ENCODE assay signal across 23 cellular contexts in genomic region chr11:69241075-69241740, GRCh38. TPM values are rescaled to one million over a fixed set of nuclear protein-coding genes. Genes with fewer than 3 reads are reported as not detected.
DNase-seq lines count a peak whose midpoint lies in the region; ATAC-seq, FAIRE-seq and TF ChIP-seq lines count a peak whose summit lies in the region.
"Had no signal": no experiment of that assay in that cellular context is flagged by ENCODE, and none has a peak within 500 bp of the region (broad histone marks: within the 10 kb centered on the region; RNA-seq: fewer than 3 reads in every experiment).

No MANE protein-coding gene starts in this region.

- no peak overlapping the region for H3K27ac Mint-ChIP-seq in MCF 10A (ENCODE audit: low read depth, unreplicated experiment)
- H3K27ac Mint-ChIP-seq: activated naive CD4-positive, alpha-beta T cell treated with anti-CD3 and anti-CD28 coated beads, Interleukin-2, amount 50 U/mL, for 72 hours had no signal

- no peak overlapping the region for H3K27ac ChIP-seq in mammary epithelial cell (ENCODE audit: insufficient read depth, low read depth, low read length)
- no peak overlapping the region for H3K27ac ChIP-seq in PC-3 (ENCODE audit: low read length)
- no peak overlapping the region for H3K27ac ChIP-seq in kidney (ENCODE audit: low read depth in 2 of 2, low read length in 2 of 2)
- H3K27ac ChIP-seq in vagina = no peak overlapping the region
- H3K27ac ChIP-seq: body of pancreas, suprapubic skin had no signal

- WGBS in mammary epithelial cell (ENCODE audit: low coverage, missing lambda C conversion rate) = 83% methylated on average over 3 of the region's 6 CpGs

- H4K20me1 ChIP-seq in mammary epithelial cell (ENCODE audit: insufficient read depth, low read length) (no peaks in the 10 kb centered on the region), PC-3 (ENCODE audit: low read length) (no peaks in the 10 kb centered on the region)

- ATAC-seq in PC-3 (peak; percentile 29; the same call in 1 of the 2 replicates), GM19351 (IDR thresholded peaks at IDR 0.05; ENCODE audit: unreplicated experiment) (no peak)
- ATAC-seq: activated naive CD4-positive, alpha-beta T cell treated with anti-CD3 and anti-CD28 coated beads, Interleukin-2, amount 50 U/mL, for 72 hours; body of pancreas; right cardiac atrium had no signal

- no peak overlapping the region for H2AFZ ChIP-seq in mammary epithelial cell (ENCODE audit: low read depth, low read length)
- H2AFZ ChIP-seq in PC-3 (ENCODE audit: low read length) = no peak overlapping the region

- CTCF ChIA-PET in MCF 10A (lab: Yijun Ruan, JAX) (interaction anchor here (0.6 to 1.3 kb wide), 3 partner anchors 100 to 177 kb away, joined by 3 read pairs; no protein-coding TSS in a partner anchor), mammary epithelial cell (lab: Charles Lee; ENCODE audit: low non-redundant PET) (no interaction called here), PC-3 (lab: Charles Lee) (no interaction called here)

- no peak for TF ChIP-seq POLR2A in vagina (IDR thresholded peaks at IDR 0.05)

- H3K36me3 ChIP-seq in mammary epithelial cell (ENCODE audit: insufficient read depth, low read length) = no peaks in the 10 kb centered on the region
- H3K36me3 ChIP-seq in PC-3 (ENCODE audit: low read depth, low read length) = no peaks in the 10 kb centered on the region
- no peaks in the 10 kb centered on the region for H3K36me3 ChIP-seq in kidney (ENCODE audit: control insufficient read depth in 1 of 2, insufficient read depth in 2 of 2, low read length in 2 of 2)
- no peaks in the 10 kb centered on the region for H3K36me3 ChIP-seq in vagina
- H3K36me3 ChIP-seq: suprapubic skin had no signal

- POLR2A ChIA-PET in MCF 10A (lab: Yijun Ruan, JAX) (no interaction called here), PC-3 (lab: Charles Lee; ENCODE audit: unreplicated experiment) (interaction anchor here (0.6 kb wide), 1 partner anchor 16 kb away, joined by 3 read pairs; no protein-coding TSS in a partner anchor)

- no peak for DNase-seq in MCF 10A (ENCODE audit: unreplicated experiment)
- no peak for DNase-seq in mammary epithelial cell
- peak; percentile 30 for DNase-seq in PC-3
- peak; percentile 32 for DNase-seq in kidney
- DNase-seq in vagina (ENCODE audit: extremely low spot score in 2 of 2) = peak; percentile 27 to 92
- no peak for DNase-seq in cerebellar cortex (ENCODE audit: low spot score)
- no peak for DNase-seq in stimulated activated CD4-positive, alpha-beta T cell treated with anti-CD3 and anti-CD28 coated beads, Interleukin-15, amount 100 ng/mL, for 24 hours
- DNase-seq: activated CD4-positive, alpha-beta T cell treated with anti-CD3 and anti-CD28 coated beads, Interleukin-2, amount 50 U/mL, for 1 hour; cortex of kidney; GDM1; GOT3; NCI-H1092; NCI-H2029 treated with DMSO at 0.1 percent for 48 hours; NCI-H345; NCI-H82; occipital lobe; right cardiac atrium; T-helper 1 cell had no signal

- H3K4me2 ChIP-seq in mammary epithelial cell (ENCODE audit: insufficient read depth, low read depth, low read length) (no peak overlapping the region), PC-3 (ENCODE audit: low read length) (no peak overlapping the region)

- no peaks in the 10 kb centered on the region for H3K9me3 ChIP-seq in mammary epithelial cell (replicated peaks; ENCODE audit: insufficient read depth, low read length)
- H3K9me3 ChIP-seq in PC-3 (ENCODE audit: low read length) = no peaks in the 10 kb centered on the region
- H3K9me3 ChIP-seq in kidney (ENCODE audit: control insufficient read depth in 1 of 2, low read length in 2 of 2) = no peaks in the 10 kb centered on the region
- no peaks in the 10 kb centered on the region for H3K9me3 ChIP-seq in vagina
- H3K9me3 ChIP-seq: body of pancreas, suprapubic skin had no signal

- peak; percentile 0 for TF ChIP-seq CTCF in MCF 10A (IDR thresholded peaks at IDR 0.05; ENCODE audit: unreplicated experiment)
- no peak for TF ChIP-seq CTCF in mammary epithelial cell (conservative IDR thresholded peaks at IDR 0.05 in 1 of 2, IDR thresholded peaks at IDR 0.05 in 1 of 2; ENCODE audit: extremely low read depth in 1 of 2, insufficient read depth in 1 of 2, low read depth in 1 of 2, low read length in 2 of 2)
- peak; percentile 32 for TF ChIP-seq CTCF in PC-3 (conservative IDR thresholded peaks at IDR 0.05; ENCODE audit: low read depth, low read length)
- TF ChIP-seq CTCF in kidney (IDR thresholded peaks at IDR 0.05; ENCODE audit: borderline replicate concordance, extremely low read depth, insufficient read depth) = no peak
- no peak for TF ChIP-seq CTCF in vagina (IDR thresholded peaks at IDR 0.05)

- intact Hi-C loops in MCF 10A (cut with micrococcal nuclease) (loop anchor here (5.0 kb wide), 1 partner anchor 109 kb away; no protein-coding TSS in a partner anchor), mammary epithelial cell (cut with micrococcal nuclease) (no loop called here), PC-3 (cut with micrococcal nuclease) (no loop called here), kidney (cut with DNase I) (no loop called here), vagina (cut with DNase I) (no loop called here)

- H3K9ac ChIP-seq in mammary epithelial cell (ENCODE audit: insufficient read depth, low read length) (no peak overlapping the region), PC-3 (ENCODE audit: low read length) (no peak overlapping the region), kidney (ENCODE audit: low read length in 2 of 2) (no peak overlapping the region)

- H3F3A ChIP-seq in PC-3 (ENCODE audit: low read length, unreplicated experiment) = no peaks in the 10 kb centered on the region

- H3K4me1 ChIP-seq in mammary epithelial cell (ENCODE audit: insufficient read depth, low read length) (no peaks in the 10 kb centered on the region), PC-3 (ENCODE audit: insufficient read depth, low read length) (no peaks in the 10 kb centered on the region), kidney (ENCODE audit: control insufficient read depth in 1 of 2, insufficient read depth in 1 of 2, low read depth in 1 of 2, low read length in 2 of 2) (no peaks in the 10 kb centered on the region), vagina (no peaks in the 10 kb centered on the region)
- H3K4me1 ChIP-seq: body of pancreas, suprapubic skin had no signal

- H3K27me3 Mint-ChIP-seq in MCF 10A (ENCODE audit: insufficient read depth, unreplicated experiment) = peaks cover 8% of the 10 kb centered on the region

- no peaks in the 10 kb centered on the region for H3K9me3 Mint-ChIP-seq in MCF 10A (ENCODE audit: unreplicated experiment)

- no peaks in the 10 kb centered on the region for H3K4me1 Mint-ChIP-seq in MCF 10A (ENCODE audit: insufficient read depth, unreplicated experiment)

- no peaks in the 10 kb centered on the region for H3K36me3 Mint-ChIP-seq in MCF 10A (ENCODE audit: insufficient read depth, unreplicated experiment)

- no peak for FAIRE-seq in kidney (lab: Jason Lieb, UNC)

- no peak overlapping the region for H3K4me3 ChIP-seq in mammary epithelial cell (replicated peaks in 1 of 3; ENCODE audit: insufficient read depth in 1 of 3, low read depth in 2 of 3, low read length in 3 of 3)
- H3K4me3 ChIP-seq in PC-3 (ENCODE audit: low read length) = no peak overlapping the region
- no peak overlapping the region for H3K4me3 ChIP-seq in kidney (ENCODE audit: low read length in 2 of 2)
- no peak overlapping the region for H3K4me3 ChIP-seq in vagina
- H3K4me3 ChIP-seq: body of pancreas, suprapubic skin had no signal

- BruUV-seq in MCF 10A (replicated peaks; lab: Mats Ljungman, UMichigan) (no TSS peak), mammary epithelial cell (replicated peaks; lab: Mats Ljungman, UMichigan) (no TSS peak), PC-3 (replicated peaks; lab: Mats Ljungman, UMichigan) (no TSS peak)

- H3K4me3 Mint-ChIP-seq in MCF 10A (ENCODE audit: unreplicated experiment) = no peak overlapping the region
- H3K4me3 Mint-ChIP-seq: CD4-positive, CD25-positive, alpha-beta regulatory T cell had no signal

- H3K27me3 ChIP-seq in mammary epithelial cell (ENCODE audit: insufficient read depth, low read length) = no peaks in the 10 kb centered on the region
- no peaks in the 10 kb centered on the region for H3K27me3 ChIP-seq in PC-3 (ENCODE audit: low read length)
- H3K27me3 ChIP-seq in vagina = no peaks in the 10 kb centered on the region
- H3K27me3 ChIP-seq: body of pancreas, suprapubic skin had no signal

- H3K79me2 ChIP-seq in mammary epithelial cell (ENCODE audit: insufficient read depth, low read length) (no peaks in the 10 kb centered on the region), PC-3 (ENCODE audit: low read length) (no peaks in the 10 kb centered on the region)

- in situ Hi-C loops in mammary epithelial cell (cut with MboI; ENCODE audit: low sequenced_read_pairs in 2 of 2) = no loop called here

- dilution Hi-C loops in mammary epithelial cell (cut with HindIII; ENCODE audit: low sequenced_read_pairs) = no loop called here

- H3K9me2 ChIP-seq in PC-3 (replicated peaks; ENCODE audit: low read length) = no peaks in the 10 kb centered on the region

RNA-seq across cellular contexts. Expression of gene MYEOV, which starts 52.7 kb away (rescaled TPM):
- total RNA-seq in MCF 10A (2022) = 0.49 TPM in 1 of 2 replicates, not detected in the other
- under 1 TPM; 0.67 to 0.75 TPM for total RNA-seq in mammary epithelial cell
- 0.59 TPM for polyA plus RNA-seq in mammary epithelial cell
- 2.2 TPM for polyA minus RNA-seq in mammary epithelial cell
- total RNA-seq in PC-3 (2014; rRNA removed) = 59.0 and 71.8 TPM in 2 replicates
- 2.6 TPM for total RNA-seq in kidney
- not detected for polyA plus RNA-seq in kidney (ENCODE audit: insufficient read depth, low read depth, low replicate concordance)
- 13.3 TPM for total RNA-seq in vagina
- total RNA-seq: activated naive CD4-positive, alpha-beta T cell treated with anti-CD3 and anti-CD28 coated beads, Interleukin-2, amount 50 U/mL, for 72 hours; occipital lobe had no signal
- polyA plus RNA-seq: CD4-positive, CD25-positive, alpha-beta regulatory T cell; right cardiac atrium had no signal

Comparison
In these comparisons a context has a peak if more than half of its experiments do, and no peak if none do; other contexts are left out.
1. CTCF ChIP-seq: peak in MCF 10A (single experiment) and PC-3 (single experiment); none in mammary epithelial cell (0 of 2), kidney (single experiment) and vagina (0 of 3).
2. DNase-seq: peak in PC-3 (single experiment), kidney (single experiment) and vagina (2 of 2); none in MCF 10A (single experiment), mammary epithelial cell (single experiment), cerebellar cortex (single experiment) and stimulated activated CD4-positive, alpha-beta T cell treated with anti-CD3 and anti-CD28 coated beads, Interleukin-15, amount 100 ng/mL, for 24 hours (single experiment).